In genomic region chr11:47847537-47847891, GRCh38 we compare ENCODE assay signal across 8 cellular contexts. TPM values are rescaled to one million over a fixed set of nuclear protein-coding genes. Genes with fewer than 3 reads are reported as not detected.
DNase-seq lines count a peak whose midpoint lies in the region; ATAC-seq, FAIRE-seq and TF ChIP-seq lines count a peak whose summit lies in the region.

No MANE protein-coding gene starts in this region.

- H4K20me1 ChIP-seq in K562 (replicated peaks; ENCODE audit: control insufficient read depth, insufficient read depth, low read length): 0 out of 2 replicates have a peak, but pooled peaks cover 7% of the 10 kb centered on the region

- peaks cover 47% of the 10 kb centered on the region for H3K36me3 ChIP-seq in K562 (ENCODE audit: control insufficient read depth, insufficient read depth, low read length)
- peaks cover 3 to 10% of the 10 kb centered on the region in 2 donors for H3K36me3 ChIP-seq in lung (ENCODE audit: control insufficient read depth in 2 of 2, insufficient read depth in 2 of 2, low read length in 2 of 2)
- peaks cover 0 to 3% (median 0%) of the 10 kb centered on the region in 4 donors for H3K36me3 ChIP-seq in transverse colon

- no peak for TF ChIP-seq POLR2A in K562 (conservative IDR thresholded peaks at IDR 0.05)
- TF ChIP-seq POLR2A in transverse colon (IDR thresholded peaks at IDR 0.05): no peak

- H3K9ac ChIP-seq in K562 (ENCODE audit: insufficient read depth in 1 of 2, low read depth in 2 of 2, low read length in 2 of 2): peak overlapping the region; percentile 98 to 100

- H3K4me1 ChIP-seq in K562 (replicated peaks in 1 of 2; ENCODE audit: control insufficient read depth in 2 of 2, insufficient read depth in 2 of 2, low read length in 2 of 2) (peaks cover 0 to 20% of the 10 kb centered on the region in 2 experiments; a peak in 4 of 5 replicates), lung (ENCODE audit: control insufficient read depth in 2 of 2, insufficient read depth in 2 of 2, low read length in 2 of 2) (peaks cover 1 to 4% of the 10 kb centered on the region in 2 donors), transverse colon (peaks cover 0 to 35% (median 15%) of the 10 kb centered on the region in 4 donors)

- POLR2A ChIA-PET in K562 (lab: Yijun Ruan, JAX): interaction anchor here (0.6 to 0.8 kb wide), 2 partner anchors 73 to 136 kb away, joined by 3 read pairs; no protein-coding TSS in a partner anchor

- H3K4me3 Mint-ChIP-seq in activated naive CD4-positive, alpha-beta T cell treated with anti-CD3 and anti-CD28 coated beads, Interleukin-2, amount 10 ng/mL, durations not matched to agents 7 days and 5 days: peak overlapping the region; percentile 99

- H3K4me3 ChIP-seq in K562 (peak overlapping the region; percentile 77), lung (peak overlapping the region; percentile 78), transverse colon (peak overlapping the region; percentile 63 to 89 (median 76))

- peak overlapping the region; percentile 99 for H3K27ac Mint-ChIP-seq in activated naive CD4-positive, alpha-beta T cell treated with anti-CD3 and anti-CD28 coated beads, Interleukin-2, amount 10 ng/mL, durations not matched to agents 7 days and 5 days

- CTCF ChIA-PET in activated naive CD4-positive, alpha-beta T cell treated with anti-CD3 and anti-CD28 coated beads, Interleukin-2, amount 10 ng/mL, durations not matched to agents 7 days and 5 days (lab: Charles Lee): interaction anchor here (1.4 kb wide), 1 partner anchor 80 kb away, joined by 3 read pairs; the partner anchor contains the start of gene FNBP4
- CTCF ChIA-PET in K562 (lab: Yijun Ruan, JAX; ENCODE audit: low intra/inter-chr PET ratio): no interaction called here

- no peak for FAIRE-seq in K562 (lab: Jason Lieb, UNC)

- H2AFZ ChIP-seq in K562 (ENCODE audit: low read depth, low read length): peak overlapping the region; percentile 96

- H3K9me1 ChIP-seq in K562 (ENCODE audit: control insufficient read depth, insufficient read depth, low read length): peaks cover 6% of the 10 kb centered on the region

- H3K4me2 ChIP-seq in K562 (ENCODE audit: insufficient read depth, low read length): peak overlapping the region; percentile 99

- H3K27ac ChIP-seq in K562 (ENCODE audit: extremely low read depth, low read depth, low read length): peak overlapping the region; percentile 97
- H3K27ac ChIP-seq in lung (ENCODE audit: low read depth in 1 of 2, low read length in 1 of 2): peak overlapping the region; percentile 83 to 97
- peak overlapping the region; percentile 84 to 96 (median 94) for H3K27ac ChIP-seq in transverse colon

- H3K36me3 Mint-ChIP-seq in activated naive CD4-positive, alpha-beta T cell treated with anti-CD3 and anti-CD28 coated beads, Interleukin-2, amount 10 ng/mL, durations not matched to agents 7 days and 5 days: peaks cover 16% of the 10 kb centered on the region

- peaks cover 61% of the 10 kb centered on the region for H3K79me2 ChIP-seq in K562 (ENCODE audit: control insufficient read depth, insufficient read depth, low read length)

- intact Hi-C loops in K562 (cut with micrococcal nuclease): no loop called here
- intact Hi-C loops in transverse colon (cut with DNase I; ENCODE audit: low total_unique reads): no loop called here

- in situ Hi-C loops in K562 (cut with MboI): no loop called here
- in situ Hi-C loops in transverse colon (cut with MboI; ENCODE audit: low pct_ligation_motif_present in 1 of 4, low pct_unique_long_range_greater_than_20kb in 1 of 4, low sequenced_read_pairs in 3 of 4): no loop called here

- no peak for TF ChIP-seq EP300 in K562 (IDR thresholded peaks at IDR 0.05; ENCODE audit: low read length)
- TF ChIP-seq EP300 in transverse colon (IDR thresholded peaks at IDR 0.05; ENCODE audit: low read depth): no peak

- H3K27me3 ChIP-seq in K562 (ENCODE audit: control insufficient read depth in 2 of 2, insufficient read depth in 2 of 2, low read length in 2 of 2): no peaks in the 10 kb centered on the region
- no peaks in the 10 kb centered on the region for H3K27me3 ChIP-seq in lung (ENCODE audit: control insufficient read depth, insufficient read depth)
- H3K27me3 ChIP-seq in transverse colon: no peaks in the 10 kb centered on the region

- TF ChIP-seq RAD21 in K562 (CRISPR knock-in tag; conservative IDR thresholded peaks at IDR 0.05 in 1 of 2, IDR thresholded peaks at IDR 0.05 in 1 of 2): no peak

- TF ChIP-seq CTCF in K562 (IDR thresholded peaks at IDR 0.05 in 2 of 3, conservative IDR thresholded peaks at IDR 0.05 in 1 of 3; ENCODE audit: insufficient read depth in 2 of 3, low read depth in 1 of 3, low read length in 3 of 3) (no peak), lung (IDR thresholded peaks at IDR 0.05; ENCODE audit: control extremely low read depth, extremely low read depth) (no peak), transverse colon (IDR thresholded peaks at IDR 0.05) (no peak)

- under 1% methylated on average over 6 of the region's 8 CpGs for WGBS in K562 (ENCODE audit: insufficient coverage, low coverage, missing lambda C conversion rate)
- 6 to 8% methylated on average over 8 of the region's 8 CpGs for WGBS in lung, 2 donors
- WGBS in transverse colon (ENCODE audit: low coverage in 1 of 2), 2 donors: 0 to 2% methylated on average over 8 of the region's 8 CpGs

- ATAC-seq in K562 (no peak), lung (ENCODE audit: insufficient read depth, low FRiP score) (no peak), HG03469 (IDR thresholded peaks at IDR 0.05; ENCODE audit: unreplicated experiment) (no peak)

- no peak for DNase-seq in activated naive CD4-positive, alpha-beta T cell treated with anti-CD3 and anti-CD28 coated beads, Interleukin-2, amount 10 ng/mL, durations not matched to agents 7 days and 5 days
- DNase-seq in activated naive CD4-positive, alpha-beta T cell (lab: John Stamatoyannopoulos, UW): no peak
- DNase-seq in K562 (ENCODE audit: extremely low read depth in 1 of 4, low spot score in 3 of 4) (peak in 1 of 4 experiments; percentile 37), lung (ENCODE audit: low spot score) (no peak), transverse colon (no peak), D341Med (ENCODE audit: low spot score) (no peak), KG1 (lab: John Stamatoyannopoulos, UW) (no peak)

- H3K4me1 Mint-ChIP-seq in activated naive CD4-positive, alpha-beta T cell treated with anti-CD3 and anti-CD28 coated beads, Interleukin-2, amount 10 ng/mL, durations not matched to agents 7 days and 5 days: peaks cover 57% of the 10 kb centered on the region

- no TSS peak for BruUV-seq in K562 (replicated peaks; lab: Mats Ljungman, UMichigan)

- no peaks in the 10 kb centered on the region for H3K9me3 Mint-ChIP-seq in activated naive CD4-positive, alpha-beta T cell treated with anti-CD3 and anti-CD28 coated beads, Interleukin-2, amount 10 ng/mL, durations not matched to agents 7 days and 5 days

- H3K9me3 ChIP-seq in K562 (replicated peaks; ENCODE audit: control insufficient read depth, insufficient read depth, low read depth, low read length) (no peaks in the 10 kb centered on the region), lung (ENCODE audit: control insufficient read depth in 2 of 2, insufficient read depth in 1 of 2, low read length in 1 of 2) (no peaks in the 10 kb centered on the region), transverse colon (no peaks in the 10 kb centered on the region)

- H3K27me3 Mint-ChIP-seq in activated naive CD4-positive, alpha-beta T cell treated with anti-CD3 and anti-CD28 coated beads, Interleukin-2, amount 10 ng/mL, durations not matched to agents 7 days and 5 days: no peaks in the 10 kb centered on the region

TF ChIP-seq in K562, 482 proteins besides CTCF, POLR2A, EP300 and RAD21 (continues in another document):
- TF ChIP-seq, protein P1, sequence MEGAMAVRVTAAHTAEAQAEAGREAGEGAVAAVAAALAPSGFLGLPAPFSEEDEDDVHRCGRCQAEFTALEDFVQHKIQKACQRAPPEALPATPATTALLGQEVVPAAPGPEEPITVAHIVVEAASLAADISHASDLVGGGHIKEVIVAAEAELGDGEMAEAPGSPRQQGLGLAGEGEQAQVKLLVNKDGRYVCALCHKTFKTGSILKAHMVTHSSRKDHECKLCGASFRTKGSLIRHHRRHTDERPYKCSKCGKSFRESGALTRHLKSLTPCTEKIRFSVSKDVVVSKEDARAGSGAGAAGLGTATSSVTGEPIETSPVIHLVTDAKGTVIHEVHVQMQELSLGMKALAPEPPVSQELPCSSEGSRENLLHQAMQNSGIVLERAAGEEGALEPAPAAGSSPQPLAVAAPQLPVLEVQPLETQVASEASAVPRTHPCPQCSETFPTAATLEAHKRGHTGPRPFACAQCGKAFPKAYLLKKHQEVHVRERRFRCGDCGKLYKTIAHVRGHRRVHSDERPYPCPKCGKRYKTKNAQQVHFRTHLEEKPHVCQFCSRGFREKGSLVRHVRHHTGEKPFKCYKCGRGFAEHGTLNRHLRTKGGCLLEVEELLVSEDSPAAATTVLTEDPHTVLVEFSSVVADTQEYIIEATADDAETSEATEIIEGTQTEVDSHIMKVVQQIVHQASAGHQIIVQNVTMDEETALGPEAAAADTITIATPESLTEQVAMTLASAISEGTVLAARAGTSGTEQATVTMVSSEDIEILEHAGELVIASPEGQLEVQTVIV (CRISPR knock-in tag; IDR thresholded peaks at IDR 0.05; ENCODE audit: borderline replicate concordance): no peak

RNA-seq across cellular contexts. Expression of gene NUP160, which starts 0.6 kb away (rescaled TPM):
- total RNA-seq in K562 (2011; cell fraction: chromatin; rRNA removed; ENCODE audit: low replicate concordance): 208 and 361 TPM in 2 replicates
- total RNA-seq in K562 (2011; cell fraction: nucleolus; rRNA removed): 99.7 and 113 TPM in 2 replicates
- total RNA-seq in K562 (2011; cell fraction: nucleoplasm; rRNA removed): 163 and 198 TPM in 2 replicates
- total RNA-seq in K562 (2014; rRNA removed) (41.5 and 47.1 TPM in 2 replicates), K562 (2014; rRNA removed; fragmentation: Illumina TruSeq; extraction: Trizol) (77.4 and 89.6 TPM in 2 replicates), K562 (2015; rRNA removed; fragmentation: Illumina TruSeq; extraction: Trizol) (61.5 and 65.0 TPM in 2 replicates), K562 (2021) (77.8 and 81.0 TPM in 2 replicates), lung (10 to 100 TPM; 35.2 to 94.1 TPM), transverse colon (10 to 100 TPM in 3 of 4 donors, 1 to 10 TPM in 1; 5.6 to 44.6 (median 22.1) TPM)
- polyA plus RNA-seq in K562 (2011; rRNA removed) (82.7 and 112 TPM in 2 replicates), K562 (2014; fragmentation: Illumina TruSeq; extraction: Trizol) (73.7 and 74.2 TPM in 2 replicates), K562 (2014; fragmentation: Nextera tagmentation; extraction: Ambion mirVana) (10 to 100 TPM; 44.5 to 60.2 TPM), K562 (2014; rRNA removed) (53.0 and 54.3 TPM in 2 replicates), lung (10 to 100 TPM; 15.8 to 18.3 TPM)
- 41.7 and 61.1 TPM in 2 replicates for polyA plus RNA-seq in K562 (2011; cell fraction: cytosol; rRNA removed)
- polyA plus RNA-seq in K562 (2011; cell fraction: nucleus; rRNA removed): 59.8 and 68.8 TPM in 2 replicates
- 39.9 and 56.4 TPM in 2 replicates for polyA plus RNA-seq in K562 (2012)
- 238 and 272 TPM in 2 replicates for polyA minus RNA-seq in K562 (2011; rRNA and poly(A)+ RNA removed)
- 72.9 and 106 TPM in 2 replicates for polyA minus RNA-seq in K562 (2011; cell fraction: cytosol; rRNA and poly(A)+ RNA removed)
- polyA minus RNA-seq in K562 (2011; cell fraction: nucleus; rRNA and poly(A)+ RNA removed): 46.6 and 77.9 TPM in 2 replicates
